17 cellular contexts compared by ENCODE assay signal in genomic region chr19:5958851-5959122, GRCh38. TPM values are rescaled to one million over a fixed set of nuclear protein-coding genes. Genes with fewer than 3 reads are reported as not detected.
DNase-seq lines count a peak whose midpoint lies in the region; ATAC-seq and TF ChIP-seq lines count a peak whose summit lies in the region.
"Had no signal": no experiment of that assay in that cellular context is flagged by ENCODE, and none has a peak within 500 bp of the region (broad histone marks: within the 10 kb centered on the region; RNA-seq: fewer than 3 reads in every experiment).

No MANE protein-coding gene starts in this region.

- H3K9me3 Mint-ChIP-seq in endothelial cell (ENCODE audit: unreplicated experiment), result no peaks in the 10 kb centered on the region
- no peaks in the 10 kb centered on the region for H3K9me3 Mint-ChIP-seq in stimulated activated naive B cell treated with anti-CD40 and anti-IgM and Interleukin-4, amounts not matched to agents 10 μg/mL and 1 μg/mL and 100 μg/mL, for 72 hours

- H3K4me3 Mint-ChIP-seq in endothelial cell (ENCODE audit: unreplicated experiment), result no peak overlapping the region
- no peak overlapping the region for H3K4me3 Mint-ChIP-seq in stimulated activated naive B cell treated with anti-CD40 and anti-IgM and Interleukin-4, amounts not matched to agents 10 μg/mL and 1 μg/mL and 100 μg/mL, for 72 hours

- TF ChIP-seq CTCF in heart left ventricle (IDR thresholded peaks at IDR 0.05) (no peak), endothelial cell (IDR thresholded peaks at IDR 0.05; ENCODE audit: unreplicated experiment) (no peak), lower leg skin (IDR thresholded peaks at IDR 0.05) (no peak)

- 87 to 92% (median 90%) methylated on average over 8 to 10 of the region's 10 CpGs for WGBS in heart left ventricle, 4 donors
- 82 to 94% methylated on average over 10 of the region's 10 CpGs for WGBS in lower leg skin, 2 donors

- H3K4me1 ChIP-seq in heart left ventricle (peaks cover 19 to 100% (median 82%) of the 10 kb centered on the region in 12 donors), NT2/D1 (ENCODE audit: insufficient read depth, insufficient read length) (peaks cover 35% of the 10 kb centered on the region)

- peaks cover 46% of the 10 kb centered on the region for H3K4me1 Mint-ChIP-seq in endothelial cell (ENCODE audit: unreplicated experiment)
- peaks cover 54 to 96% of the 10 kb centered on the region in 2 donors for H3K4me1 Mint-ChIP-seq in stimulated activated naive B cell treated with anti-CD40 and anti-IgM and Interleukin-4, amounts not matched to agents 10 μg/mL and 1 μg/mL and 100 μg/mL, for 72 hours

- ATAC-seq in heart left ventricle (no peak), HG03442 (IDR thresholded peaks at IDR 0.05; ENCODE audit: unreplicated experiment) (no peak)
- no peak for ATAC-seq in stimulated activated naive B cell treated with anti-CD40 and anti-IgM and Interleukin-4, amounts not matched to agents 10 μg/mL and 1 μg/mL and 100 μg/mL, for 72 hours (replicated peaks)
- ATAC-seq: activated CD4-positive, CD25-positive, alpha-beta regulatory T cell treated with anti-CD3 and anti-CD28 coated beads, Interleukin-2, amount 50 U/mL, for 24 hours; HCT116 had no signal

- intact Hi-C loops in heart left ventricle (cut with DNase I), result no loop called here
- intact Hi-C loops in cardiac septum (cut with DNase I), result loop anchor here (5.0 kb wide), 1 partner anchor 131 kb away; no protein-coding TSS in a partner anchor
- intact Hi-C loops in lower leg skin (cut with DNase I; ENCODE audit: low total_unique reads), result no loop called here

- peaks cover 9% of the 10 kb centered on the region for H3K36me3 Mint-ChIP-seq in endothelial cell (ENCODE audit: low read depth, unreplicated experiment)
- H3K36me3 Mint-ChIP-seq in stimulated activated naive B cell treated with anti-CD40 and anti-IgM and Interleukin-4, amounts not matched to agents 10 μg/mL and 1 μg/mL and 100 μg/mL, for 72 hours, result peaks cover 23 to 37% of the 10 kb centered on the region in 2 donors

- peak overlapping the region in 7 of 12 donors; percentile 15 to 85 (median 62) for H3K27ac ChIP-seq in heart left ventricle

- peak overlapping the region; percentile 4 for H3K9ac ChIP-seq in NT2/D1 (ENCODE audit: insufficient read length, low read depth)

- H3K36me3 ChIP-seq in heart left ventricle, result peaks cover 0 to 9% (median 0%) of the 10 kb centered on the region in 9 donors
- peaks cover 26% of the 10 kb centered on the region for H3K36me3 ChIP-seq in NT2/D1 (ENCODE audit: insufficient read depth, insufficient read length, low read length)

- no peak for DNase-seq in heart left ventricle
- no peak for DNase-seq in cardiac septum (ENCODE audit: low spot score)
- DNase-seq in NT2/D1 (ENCODE audit: low read depth, low spot score), result no peak
- no peak for DNase-seq in endothelial cell (ENCODE audit: low spot score)
- DNase-seq in stimulated activated naive B cell treated with anti-CD40 and anti-IgM and Interleukin-4, amounts not matched to agents 10 μg/mL and 1 μg/mL and 100 μg/mL, for 72 hours, result no peak
- no peak for DNase-seq in glomerular visceral epithelial cell (ENCODE audit: extremely low spot score)
- no peak for DNase-seq in lower leg skin (ENCODE audit: low spot score in 2 of 2)
- DNase-seq: dermis blood vessel endothelial cell; esophagus squamous epithelium; kidney glomerular epithelial cell; NCI-H2171; NK-92 treated with Interleukin-12 subunit alpha and Interleukin-12 subunit beta, amount 100 ng/mL, for 24 hours; Right ventricle myocardium superior; T-helper 2 cell had no signal

- no peak overlapping the region for H3K4me3 ChIP-seq in heart left ventricle
- H3K4me3 ChIP-seq in NT2/D1 (ENCODE audit: insufficient read length, low read depth), result no peak overlapping the region
- no peak overlapping the region for H3K4me3 ChIP-seq in lower leg skin (ENCODE audit: low read depth, poor library complexity, severe bottlenecking)
- H3K4me3 ChIP-seq: esophagus squamous epithelium had no signal

- peaks cover 8% of the 10 kb centered on the region for H3K27me3 Mint-ChIP-seq in endothelial cell (ENCODE audit: unreplicated experiment)
- no peaks in the 10 kb centered on the region for H3K27me3 Mint-ChIP-seq in stimulated activated naive B cell treated with anti-CD40 and anti-IgM and Interleukin-4, amounts not matched to agents 10 μg/mL and 1 μg/mL and 100 μg/mL, for 72 hours

- no peak for TF ChIP-seq POLR2A in heart left ventricle (IDR thresholded peaks at IDR 0.05)
- no peak for TF ChIP-seq POLR2A in lower leg skin (IDR thresholded peaks at IDR 0.05)

- H3K27me3 ChIP-seq in heart left ventricle, result no peaks in the 10 kb centered on the region
- no peaks in the 10 kb centered on the region for H3K27me3 ChIP-seq in NT2/D1 (ENCODE audit: insufficient read depth, insufficient read length)
- H3K27me3 ChIP-seq: esophagus squamous epithelium had no signal

- H3K9me3 ChIP-seq in heart left ventricle (no peaks in the 10 kb centered on the region), NT2/D1 (ENCODE audit: insufficient read depth, low read length) (no peaks in the 10 kb centered on the region)
- H3K9me3 ChIP-seq: esophagus squamous epithelium had no signal

- peak overlapping the region; percentile 66 for H3K27ac Mint-ChIP-seq in endothelial cell (ENCODE audit: unreplicated experiment)
- H3K27ac Mint-ChIP-seq in stimulated activated naive B cell treated with anti-CD40 and anti-IgM and Interleukin-4, amounts not matched to agents 10 μg/mL and 1 μg/mL and 100 μg/mL, for 72 hours, result peak overlapping the region; percentile 47

RNA-seq across cellular contexts. Expression of gene RANBP3, which starts 19.2 kb away (rescaled TPM):
- total RNA-seq in heart left ventricle (10 to 100 TPM; 48.9 to 80.7 (median 58.0) TPM), cardiac septum (49.0 TPM), endothelial cell (ENCODE audit: unreplicated experiment) (69.5 TPM), lower leg skin (100 to 1,000 TPM in 1 of 4 donors, 10 to 100 TPM in 3; 57.2 to 116 (median 72.0) TPM)
- 10 to 100 TPM; 29.4 to 59.7 TPM for polyA plus RNA-seq in heart left ventricle

RNA-seq across cellular contexts. Expression of gene CAPS, which starts 44.7 kb away (rescaled TPM):
- total RNA-seq in heart left ventricle (1 to 10 TPM; 1.2 to 6.2 (median 3.3) TPM), cardiac septum (2.7 TPM), endothelial cell (ENCODE audit: unreplicated experiment) (9.3 TPM), lower leg skin (10 to 100 TPM in 3 of 4 donors, 1 to 10 TPM in 1; 3.5 to 14.5 (median 11.5) TPM)
- polyA plus RNA-seq in heart left ventricle, result 1 to 10 TPM; 2.4 to 4.8 TPM

RNA-seq across cellular contexts. Expression of gene VMAC, which starts 54.1 kb away (rescaled TPM):
- 1 to 10 TPM; 1.7 to 3.9 (median 2.3) TPM for total RNA-seq in heart left ventricle
- polyA plus RNA-seq in heart left ventricle, result 1 to 10 TPM; 1.3 to 3.8 TPM
- total RNA-seq in cardiac septum, result 2.4 TPM
- 8.9 TPM for total RNA-seq in endothelial cell (ENCODE audit: unreplicated experiment)
- 10 to 100 TPM; 10.2 to 15.2 (median 10.8) TPM for total RNA-seq in lower leg skin

RNA-seq across cellular contexts. Expression of gene NDUFA11, which starts 55.2 kb away (rescaled TPM):
- total RNA-seq in heart left ventricle (100 to 1,000 TPM; 388 to 533 (median 476) TPM), cardiac septum (414 TPM), endothelial cell (ENCODE audit: unreplicated experiment) (211 TPM), lower leg skin (100 to 1,000 TPM; 123 to 215 (median 163) TPM)
- 100 to 1,000 TPM; 791 to 945 TPM for polyA plus RNA-seq in heart left ventricle
